12 cellular contexts compared by ENCODE assay signal in the genomic region with DNA sequence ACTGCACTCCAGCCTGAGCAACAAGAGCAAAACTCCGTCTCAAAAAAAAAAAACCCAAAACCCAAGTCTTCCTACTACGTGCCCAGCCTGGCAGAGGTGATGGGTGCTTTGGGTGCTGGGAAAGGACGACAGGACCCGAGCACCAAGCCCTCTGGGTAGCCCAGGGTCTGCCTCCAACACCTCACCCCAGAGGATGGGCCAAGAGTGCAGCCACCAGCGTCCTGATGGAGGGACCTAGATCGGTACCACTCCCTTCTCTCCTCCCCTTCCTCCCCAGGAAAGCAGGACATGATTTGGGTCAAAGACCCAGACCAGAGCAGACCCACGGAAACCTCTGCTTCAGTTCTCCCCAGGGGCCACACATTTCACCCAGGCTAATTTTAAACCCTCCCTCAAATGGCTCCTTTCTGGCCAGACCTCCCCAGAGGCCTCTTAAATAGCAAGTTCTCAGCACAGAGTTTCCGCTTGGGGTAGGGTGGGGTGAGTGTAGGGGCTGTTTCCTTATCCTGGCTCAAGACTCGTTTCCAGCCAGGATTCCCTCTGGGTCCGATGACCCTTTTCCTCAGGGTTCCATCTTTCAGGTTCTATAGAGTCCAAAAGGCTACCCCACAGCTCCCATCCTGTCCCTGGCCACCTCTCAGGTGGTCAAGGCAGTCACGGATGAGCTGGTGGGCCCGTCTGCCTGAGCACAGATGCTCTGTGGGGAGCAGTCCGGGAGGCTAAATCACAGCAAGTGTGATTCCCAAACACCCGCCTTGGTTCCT. TPM values are rescaled to one million over a fixed set of nuclear protein-coding genes. Genes with fewer than 3 reads are reported as not detected.
DNase-seq lines count a peak whose midpoint lies in the region; ATAC-seq, FAIRE-seq and TF ChIP-seq lines count a peak whose summit lies in the region.
"Had no signal": no experiment of that assay in that cellular context is flagged by ENCODE, and none has a peak within 500 bp of the region (broad histone marks: within the 10 kb centered on the region; RNA-seq: fewer than 3 reads in every experiment).

No MANE protein-coding gene starts in this region.

- no peak overlapping the region for H3K4me2 ChIP-seq in H1 (ENCODE audit: insufficient read depth in 1 of 2, low read depth in 2 of 2, low read length in 2 of 2)

- H3K36me3 ChIP-seq in H1 (ENCODE audit: control insufficient read depth in 2 of 4, insufficient read depth in 4 of 4, low read length in 3 of 4) = peaks cover 0 to 21% (median 1%) of the 10 kb centered on the region in 4 experiments; a peak in 3 of 8 replicates
- H3K36me3 ChIP-seq in stomach = no peaks in the 10 kb centered on the region
- H3K36me3 ChIP-seq in MG63 = no peaks in the 10 kb centered on the region
- H3K36me3 ChIP-seq: lower lobe of right lung, right lobe of liver had no signal

- no peak overlapping the region for H3K23ac ChIP-seq in H1 (ENCODE audit: insufficient read length)

- no peaks in the 10 kb centered on the region for H3K4me1 Mint-ChIP-seq in HFFc6 (ENCODE audit: low read depth)

- POLR2A ChIA-PET in H1 (lab: Charles Lee; ENCODE audit: partially characterized antibody) = interaction anchor here (0.7 to 7.3 kb wide), 3 partner anchors 9 to 55 kb away, joined by 4 to 51 read pairs (median 4); no protein-coding TSS in a partner anchor

- no peak overlapping the region for H4K5ac ChIP-seq in H1 (ENCODE audit: insufficient read length, low read depth, low read length)

- no peak for FAIRE-seq in H1 (lab: Jason Lieb, UNC)
- FAIRE-seq: colon had no signal

- no peak overlapping the region for H3K4me3 Mint-ChIP-seq in HFFc6

- H3K36me3 Mint-ChIP-seq in HFFc6 (ENCODE audit: low read depth) = no peaks in the 10 kb centered on the region

- no peaks in the 10 kb centered on the region for H3K27me3 ChIP-seq in H1 (replicated peaks in 1 of 4; ENCODE audit: control insufficient read depth in 3 of 4, extremely low read depth in 1 of 4, insufficient read depth in 3 of 4, low read length in 3 of 4)
- H3K27me3 ChIP-seq in stomach = no peaks in the 10 kb centered on the region
- H3K27me3 ChIP-seq in MG63 = no peaks in the 10 kb centered on the region
- H3K27me3 ChIP-seq: right lobe of liver had no signal

- peak overlapping the region; percentile 5; the same call in 1 of the 2 replicates for H4K8ac ChIP-seq in H1 (ENCODE audit: extremely low read depth, insufficient read depth, low read length)

- no peak overlapping the region for H2BK20ac ChIP-seq in H1 (ENCODE audit: low read length)

- H3K9ac ChIP-seq in H1 (replicated peaks in 1 of 4; ENCODE audit: extremely low read depth in 1 of 4, low read depth in 3 of 4, low read length in 3 of 4) = no peak overlapping the region

- ATAC-seq in HG02943 (IDR thresholded peaks at IDR 0.05; ENCODE audit: low read depth, unreplicated experiment) = peak; percentile 56
- ATAC-seq: lower lobe of right lung had no signal

- no peak overlapping the region for H2BK120ac ChIP-seq in H1 (replicated peaks; ENCODE audit: low read depth, low read length)

- TF ChIP-seq RAD21 in H1 (IDR thresholded peaks at IDR 0.05 in 1 of 2, conservative IDR thresholded peaks at IDR 0.05 in 1 of 2; ENCODE audit: low read depth in 2 of 2, low read length in 2 of 2) = no peak

- H3K56ac ChIP-seq in H1 (replicated peaks; ENCODE audit: insufficient read length, low read depth, low read length) = no peak overlapping the region

- H4K91ac ChIP-seq in H1 (replicated peaks; ENCODE audit: insufficient read length, low read length) = no peak overlapping the region

- H4K20me1 ChIP-seq in H1 (replicated peaks in 1 of 2; ENCODE audit: control insufficient read depth in 1 of 2, insufficient read depth in 2 of 2, low read length in 2 of 2) = peaks cover 25 to 42% of the 10 kb centered on the region in 2 experiments

- TF ChIP-seq CTCF in H1 (IDR thresholded peaks at IDR 0.05; ENCODE audit: control extremely low read depth in 1 of 3, insufficient read depth in 1 of 3, low read depth in 1 of 3, low read length in 3 of 3) (no peak), stomach (IDR thresholded peaks at IDR 0.05) (no peak), HFFc6 (IDR thresholded peaks at IDR 0.05) (no peak)

- no peak overlapping the region for H3K14ac ChIP-seq in H1 (ENCODE audit: insufficient read length)

- no peak overlapping the region for H3K27ac ChIP-seq in H1 (ENCODE audit: low read depth, low read length)
- H3K27ac ChIP-seq in stomach = peak overlapping the region in 3 of 5 donors; percentile 29 to 67 (median 39)
- H3K27ac ChIP-seq in caudate nucleus (ENCODE audit: low read depth, low read length) = no peak overlapping the region
- H3K27ac ChIP-seq: lower lobe of right lung, right lobe of liver had no signal

- peaks cover 0 to 17% (median 9%) of the 10 kb centered on the region in 4 experiments; a peak in 5 of 7 replicates for H3K4me1 ChIP-seq in H1 (replicated peaks in 1 of 4; ENCODE audit: control insufficient read depth in 3 of 4, insufficient read depth in 4 of 4, low read length in 3 of 4)
- H3K4me1 ChIP-seq in stomach = peaks cover 0 to 32% (median 2%) of the 10 kb centered on the region in 4 donors
- H3K4me1 ChIP-seq: lower lobe of right lung, right lobe of liver had no signal

- H3K4me3 ChIP-seq in H1 (ENCODE audit: extremely low read depth in 1 of 4, insufficient read depth in 2 of 4, low read depth in 3 of 4, low read length in 4 of 4) (no peak overlapping the region), stomach (no peak overlapping the region), MG63 (no peak overlapping the region)
- H3K4me3 ChIP-seq: lower lobe of right lung, right lobe of liver had no signal

- peaks cover 41% of the 10 kb centered on the region for H3K27me3 Mint-ChIP-seq in HFFc6 (ENCODE audit: insufficient read depth)

- no peak overlapping the region for H2AK5ac ChIP-seq in H1 (ENCODE audit: low read depth, low read length)

- H3K9me3 Mint-ChIP-seq in HFFc6 = no peaks in the 10 kb centered on the region

- no peak overlapping the region for H2AFZ ChIP-seq in H1 (ENCODE audit: low read length)

- H2BK12ac ChIP-seq in H1 (ENCODE audit: low read depth, low read length) = no peak overlapping the region

- 88% methylated on average over 13 of the region's 14 CpGs; no CpG with 5 or more reads in 1 of the 2 experiments for WGBS in H1 (ENCODE audit: extremely low coverage in 1 of 2, insufficient coverage in 1 of 2, insufficient read length in 1 of 2, insufficient replicate concordance in 2 of 2, low coverage in 1 of 2, low lambda C conversion rate in 2 of 2, missing lambda C conversion rate in 1 of 2), 2 experiments
- WGBS in stomach, 5 donors = 57 to 78% (median 72%) methylated on average over 14 of the region's 14 CpGs

- H3K79me1 ChIP-seq in H1 (ENCODE audit: low read depth, low read length) = peaks cover 38% of the 10 kb centered on the region

- TF ChIP-seq EP300 in H1 (IDR thresholded peaks at IDR 0.05; ENCODE audit: borderline replicate concordance in 1 of 2, low read depth in 2 of 2, low read length in 2 of 2) (no peak), stomach (IDR thresholded peaks at IDR 0.05) (no peak)

- no peak overlapping the region for H3K18ac ChIP-seq in H1 (ENCODE audit: extremely low read depth, low read length)

- peaks cover 33 to 92% of the 10 kb centered on the region in 2 experiments for H3K79me2 ChIP-seq in H1 (ENCODE audit: control insufficient read depth in 1 of 2, insufficient read depth in 2 of 2, low read length in 2 of 2)

- no peak overlapping the region for H3K4ac ChIP-seq in H1 (replicated peaks; ENCODE audit: insufficient read length, low read depth, low read length)

- no peak overlapping the region for H2BK5ac ChIP-seq in H1 (ENCODE audit: low read depth, low read length)

- DNase-seq in GM19238 (ENCODE audit: insufficient read length, low spot score) = peak; percentile 47
- DNase-seq in H1 (ENCODE audit: low read depth in 1 of 2, low spot score in 2 of 2) = no peak
- no peak for DNase-seq in stomach
- DNase-seq in stimulated activated CD4-positive, alpha-beta T cell treated with anti-CD3 and anti-CD28 coated beads, Interleukin-4, amount 100 ng/mL, for 4 hours = no peak
- no peak for DNase-seq in caudate nucleus (lab: John Stamatoyannopoulos, UW)
- no peak for DNase-seq in HFFc6
- no peak for DNase-seq in MG63
- DNase-seq: activated CD4-positive, CD25-positive, alpha-beta regulatory T cell treated with anti-CD3 and anti-CD28 coated beads, Interleukin-2, amount 50 U/mL, for 72 hours; lower lobe of right lung; right lobe of liver had no signal

- CTCF ChIA-PET in H1 (lab: Charles Lee; ENCODE audit: partially characterized antibody) = interaction anchor here (3.0 to 46.3 kb wide), 2 partner anchors 28 to 57 kb away, joined by 10 to 883 read pairs; no protein-coding TSS in a partner anchor

- no peak overlapping the region for H2BK15ac ChIP-seq in H1 (ENCODE audit: low read length)

- TF ChIP-seq POLR2A in H1 (IDR thresholded peaks at IDR 0.05; ENCODE audit: control extremely low read depth in 1 of 2, low read depth in 2 of 2, low read length in 2 of 2) (no peak), stomach (IDR thresholded peaks at IDR 0.05) (no peak)

- H3K23me2 ChIP-seq in H1 (ENCODE audit: low read depth, low read length) = no peaks in the 10 kb centered on the region

- H3K9me3 ChIP-seq in H1 (ENCODE audit: insufficient read depth in 2 of 2, low read depth in 1 of 2, low read length in 1 of 2) = no peaks in the 10 kb centered on the region
- H3K9me3 ChIP-seq in stomach = no peaks in the 10 kb centered on the region
- H3K9me3 ChIP-seq in MG63 = no peaks in the 10 kb centered on the region
- H3K9me3 ChIP-seq: lower lobe of right lung, right lobe of liver had no signal

- H3K27ac Mint-ChIP-seq in HFFc6 = no peak overlapping the region

- intact Hi-C loops in stomach (cut with DNase I; ENCODE audit: low total_unique reads) = no loop called here

TF ChIP-seq in H1, 55 proteins besides CTCF, POLR2A, EP300 and RAD21 (continues in another document):
- TF ChIP-seq SIN3A (conservative IDR thresholded peaks at IDR 0.05 in 1 of 2, IDR thresholded peaks at IDR 0.05 in 1 of 2; ENCODE audit: low read depth in 1 of 2, low read length in 2 of 2) (no peak), HDAC6 (IDR thresholded peaks at IDR 0.05; ENCODE audit: low read depth, low read length) (no peak)

RNA-seq across cellular contexts. Expression of a gene that starts 20.5 kb away (rescaled TPM):
- total RNA-seq in H1 (2021; fragmentation: NEBNext Ultra II Directional; extraction: Animal tissue kit (Norgen Biotek cat#: 25700)) = 238 and 243 TPM in 2 replicates
- polyA plus RNA-seq in H1 (2011; rRNA removed) (55.8 and 104 TPM in 2 replicates), stomach (10 to 100 TPM in 2 of 3 donors, 1 to 10 TPM in 1; 9.5 to 18.8 (median 17.0) TPM)
- polyA plus RNA-seq in H1 (2011; cell fraction: cytosol; rRNA removed) = 31.2 TPM
- polyA plus RNA-seq in H1 (2011; cell fraction: nucleus; rRNA removed) = 88.9 TPM
- 145 to 173 TPM (median 167 TPM) in 4 replicates for polyA plus RNA-seq in H1 (2012, experiment 1 of 2)
- polyA plus RNA-seq in H1 (2012, experiment 2 of 2) = 212 TPM
- polyA plus RNA-seq in H1 (2013, experiment 1 of 2) = 218 TPM
- polyA plus RNA-seq in H1 (2013, experiment 2 of 2) = 220 TPM
- polyA minus RNA-seq in H1 (2011; rRNA and poly(A)+ RNA removed) = 28.4 and 38.8 TPM in 2 replicates
- 90.8 TPM for polyA minus RNA-seq in H1 (2011; cell fraction: cytosol; rRNA and poly(A)+ RNA removed)
- 44.7 TPM for polyA minus RNA-seq in H1 (2011; cell fraction: nucleus; rRNA and poly(A)+ RNA removed)
- total RNA-seq in stomach = 10 to 100 TPM in 1 of 5 donors, 1 to 10 TPM in 4; 2.3 to 38.8 (median 8.7) TPM
- total RNA-seq in HFFc6 (2021; fragmentation: NEBNext Ultra II Directional; extraction: Animal tissue kit (Norgen Biotek cat#: 25700)) = under 1 TPM in 1 of 6 experiments, not detected in 5; 0.14 TPM
- total RNA-seq in MG63 (2014; rRNA removed; shearing (Covaris generic); ENCODE audit: low replicate concordance) = not detected in 2 replicates

Comparison
In these comparisons a context has a peak if more than half of its experiments do, and no peak if none do; other contexts are left out.
1. H3K27ac ChIP-seq: peak in stomach (3 of 5); none in H1 (single experiment) and caudate nucleus (single experiment).